In the genomic region with DNA sequence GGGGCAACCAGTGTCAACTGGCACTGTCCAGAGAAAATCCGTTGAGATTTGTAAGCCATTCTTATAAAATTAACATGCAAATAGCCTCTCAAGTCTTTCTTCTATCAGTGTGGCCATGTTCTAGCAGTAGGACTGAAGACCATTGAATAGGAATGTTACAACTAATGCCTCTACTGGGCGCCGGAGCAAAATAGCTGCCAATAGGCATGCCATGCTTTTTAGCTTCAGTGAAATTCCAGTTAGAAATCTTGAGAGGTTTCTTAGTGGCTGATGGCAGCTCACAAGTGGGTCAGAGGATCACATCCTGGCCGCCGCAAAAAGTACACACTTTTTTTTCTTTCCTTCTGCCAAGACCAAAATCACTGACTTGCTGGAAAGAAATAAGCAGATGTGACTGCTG, we compare ENCODE assay signal across 17 cellular contexts.
DNase-seq lines count a peak whose midpoint lies in the region; ATAC-seq and TF ChIP-seq lines count a peak whose summit lies in the region.
"Had no signal": no experiment of that assay in that cellular context is flagged by ENCODE, and none has a peak within 500 bp of the region (broad histone marks: within the 10 kb centered on the region; RNA-seq: fewer than 3 reads in every experiment).

No MANE protein-coding gene starts in this region.

- no peak for TF ChIP-seq CTCF in astrocyte of the spinal cord (IDR thresholded peaks at IDR 0.05; ENCODE audit: low read depth, low read length)
- peak in 1 of 6 experiments; percentile 11 for TF ChIP-seq CTCF in thyroid gland (IDR thresholded peaks at IDR 0.05)

- DNase-seq in Right ventricle myocardium inferior (ENCODE audit: missing footprints): no peak
- no peak for DNase-seq in cardiac septum (ENCODE audit: low spot score)
- DNase-seq in astrocyte of the spinal cord (ENCODE audit: low read depth, low spot score): peak; percentile 28
- peak; percentile 41 for DNase-seq in medulla oblongata (ENCODE audit: extremely low spot score)
- peak; percentile 78 for DNase-seq in thyroid gland
- DNase-seq in stimulated activated CD4-positive, alpha-beta T cell treated with anti-CD3 and anti-CD28 coated beads, Interleukin-4, amount 100 ng/mL, for 1 hour: no peak
- DNase-seq in HUDEP-2 (lab: John Stamatoyannopoulos, UW; ENCODE audit: unreplicated experiment in 76 of 76): no peak
- DNase-seq in putamen (ENCODE audit: low spot score): no peak
- DNase-seq: CD4-positive, CD25-positive, alpha-beta regulatory T cell; NCI-H1105; NCI-H1694; NCI-H226; NCI-H524 treated with DMSO at 0.1 percent for 48 hours; OCI-M1; RPMI8226 had no signal

- 29% methylated on average over 5 of the region's 5 CpGs for WGBS in thyroid gland, 2 donors

- no peaks in the 10 kb centered on the region for H3K27me3 ChIP-seq in thyroid gland
- H3K27me3 ChIP-seq: SJSA1 had no signal

- peak; percentile 52 for ATAC-seq in Right ventricle myocardium inferior

- in situ Hi-C loops in astrocyte of the spinal cord (cut with HindIII; ENCODE audit: low sequenced_read_pairs): no loop called here

- intact Hi-C loops in Right ventricle myocardium inferior (cut with DNase I) (no loop called here), cardiac septum (cut with DNase I) (no loop called here), thyroid gland (cut with DNase I) (no loop called here)

- peaks cover 33 to 39% of the 10 kb centered on the region in 2 donors for H3K4me1 ChIP-seq in thyroid gland

- peak overlapping the region; percentile 57 to 75 (median 72) for H3K27ac ChIP-seq in thyroid gland
- H3K27ac ChIP-seq: 22Rv1, SJSA1 had no signal

- no peaks in the 10 kb centered on the region for H3K36me3 ChIP-seq in thyroid gland
- H3K36me3 ChIP-seq: SJSA1 had no signal

- no peak overlapping the region for H3K4me3 ChIP-seq in astrocyte of the spinal cord (ENCODE audit: low read depth, low read length)
- H3K4me3 ChIP-seq in thyroid gland (replicated peaks in 1 of 3): no peak overlapping the region
- H3K4me3 ChIP-seq: SJSA1 had no signal

- no peaks in the 10 kb centered on the region for H3K9me3 ChIP-seq in thyroid gland
- H3K9me3 ChIP-seq: SJSA1 had no signal

- peak in 1 of 2 donors; percentile 18 for TF ChIP-seq POLR2A in thyroid gland (IDR thresholded peaks at IDR 0.05)

Comparison
In these comparisons a context has a peak if more than half of its experiments do, and no peak if none do; other contexts are left out.
1. DNase-seq: peak in astrocyte of the spinal cord (single experiment), medulla oblongata (single experiment) and thyroid gland (2 of 2); none in Right ventricle myocardium inferior (single experiment), cardiac septum (single experiment), stimulated activated CD4-positive, alpha-beta T cell treated with anti-CD3 and anti-CD28 coated beads, Interleukin-4, amount 100 ng/mL, for 1 hour (single experiment), HUDEP-2 (0 of 76) and putamen (single experiment).